In genomic region chr5:19274578-19274977, GRCh38 we compare ENCODE assay signal across 31 cellular contexts.
DNase-seq lines count a peak whose midpoint lies in the region; ATAC-seq, FAIRE-seq and TF ChIP-seq lines count a peak whose summit lies in the region.
"Had no signal": no experiment of that assay in that cellular context is flagged by ENCODE, and none has a peak within 500 bp of the region (broad histone marks: within the 10 kb centered on the region; RNA-seq: fewer than 3 reads in every experiment).

No MANE protein-coding gene starts in this region.

- H3K9ac ChIP-seq in HepG2 (ENCODE audit: insufficient read depth, low read depth, low read length) = no peak overlapping the region
- H3K9ac ChIP-seq: BLaER1; BLaER1 treated with 17β-estradiol and CSF1 and Interleukin-3, amounts not matched to agents 10 nM and 100 nM had no signal

- no TSS peak for BruUV-seq in HepG2 (replicated peaks; lab: Mats Ljungman, UMichigan)

- no peak overlapping the region for H3K4me3 ChIP-seq in HepG2 (replicated peaks in 1 of 3; ENCODE audit: insufficient read depth in 1 of 3, low read depth in 2 of 3, low read length in 3 of 3)
- H3K4me3 ChIP-seq in right lobe of liver = no peak overlapping the region
- H3K4me3 ChIP-seq: A549; BLaER1; BLaER1 treated with 17β-estradiol and CSF1 and Interleukin-3, amounts not matched to agents 10 nM and 100 nM had no signal

- TF ChIP-seq CTCF in HepG2 (CRISPR knock-in tag; IDR thresholded peaks at IDR 0.05) (no peak), right lobe of liver (IDR thresholded peaks at IDR 0.05) (no peak)

- H3K36me3 ChIP-seq in HepG2 (replicated peaks in 1 of 2; ENCODE audit: control insufficient read depth in 1 of 2, insufficient read depth in 2 of 2, low read length in 2 of 2) = no peaks in the 10 kb centered on the region
- H3K36me3 ChIP-seq in right lobe of liver = no peaks in the 10 kb centered on the region
- H3K36me3 ChIP-seq: BE2C; BLaER1; BLaER1 treated with 17β-estradiol and CSF1 and Interleukin-3, amounts not matched to agents 10 nM and 100 nM had no signal

- TF ChIP-seq POLR2A in HepG2 (IDR thresholded peaks at IDR 0.05; ENCODE audit: insufficient read depth in 1 of 2, low read depth in 2 of 2, low read length in 2 of 2) (no peak), right lobe of liver (IDR thresholded peaks at IDR 0.05) (no peak)

- no peak for FAIRE-seq in HepG2 (lab: Jason Lieb, UNC)
- FAIRE-seq: A204.1, A549, D721Med had no signal

- DNase-seq in HepG2 (ENCODE audit: low spot score) = no peak
- DNase-seq in right lobe of liver = no peak
- DNase-seq in HEK293T (ENCODE audit: extremely low spot score) = no peak
- no peak for DNase-seq in anterior cingulate cortex (lab: John Stamatoyannopoulos, UW)
- DNase-seq: 8988T; ACHN; AML-193; BE2C; C1 segment of cervical spinal cord; Caco-2; Calu3; CD4-positive, alpha-beta memory T cell; CD4-positive, alpha-beta T cell; CD4-positive, CD25-positive, alpha-beta regulatory T cell; CD8-positive, alpha-beta memory T cell; CD8-positive, alpha-beta T cell; COR-L47; DMS 273 treated with DMSO at 0.1 percent for 48 hours; DMS153; DMS53; DMS79; DMS79 treated with DMSO at 0.1 percent for 48 hours; DND-41; EL had no signal

- no peak for ATAC-seq in HepG2
- no peak for ATAC-seq in right lobe of liver
- ATAC-seq: A549; CD8-positive, alpha-beta T cell had no signal

- H3K4me2 ChIP-seq in HepG2 (ENCODE audit: low read depth, low read length) = no peak overlapping the region
- H3K4me2 ChIP-seq: A549; BLaER1; BLaER1 treated with 17β-estradiol and CSF1 and Interleukin-3, amounts not matched to agents 10 nM and 100 nM had no signal

- H3K79me2 ChIP-seq in HepG2 (ENCODE audit: insufficient read depth, low read length) = no peaks in the 10 kb centered on the region

- CTCF ChIA-PET in HepG2 (lab: Yijun Ruan, JAX; ENCODE audit: low intra/inter-chr PET ratio, low total read pairs) = no interaction called here
- CTCF ChIA-PET in HEK293T (lab: Yijun Ruan, JAX) = no interaction called here

- WGBS in HepG2 (ENCODE audit: low lambda C conversion rate) = 1% methylated on average over 3 of the region's 3 CpGs
- WGBS in right lobe of liver (ENCODE audit: insufficient coverage, low coverage, low lambda C conversion rate, missing lambda C conversion rate) = 34% methylated on average over 3 of the region's 3 CpGs

- no peak for TF ChIP-seq RAD21 in HepG2 (CRISPR knock-in tag; IDR thresholded peaks at IDR 0.05)

- in situ Hi-C loops in HepG2 (cut with HindIII; ENCODE audit: extremely low pct_ligation_motif_present, low pct_unique_long_range_greater_than_20kb) = no loop called here

- POLR2A ChIA-PET in HepG2 (lab: Yijun Ruan, JAX) (no interaction called here), HEK293T (lab: Yijun Ruan, JAX) (no interaction called here)

- H3K27me3 ChIP-seq in HepG2 (ENCODE audit: control insufficient read depth in 1 of 2, insufficient read depth in 2 of 2, low read length in 2 of 2) (no peaks in the 10 kb centered on the region), right lobe of liver (no peaks in the 10 kb centered on the region)
- H3K27me3 ChIP-seq: BE2C; BLaER1; BLaER1 treated with 17β-estradiol and CSF1 and Interleukin-3, amounts not matched to agents 10 nM and 100 nM had no signal

- peaks cover 79% of the 10 kb centered on the region for H3K9me3 ChIP-seq in HepG2 (ENCODE audit: low read length)
- peaks cover 0 to 2% (median 0%) of the 10 kb centered on the region in 4 donors for H3K9me3 ChIP-seq in right lobe of liver
- H3K9me3 ChIP-seq: A549, BE2C, Caco-2 had no signal

- intact Hi-C loops in HepG2 (cut with micrococcal nuclease; ENCODE audit: unreplicated experiment) = no loop called here
- intact Hi-C loops in right lobe of liver (cut with DNase I) = no loop called here

- H3K4me1 ChIP-seq in HepG2 (ENCODE audit: insufficient read depth, low read length) (no peaks in the 10 kb centered on the region), right lobe of liver (no peaks in the 10 kb centered on the region)
- H3K4me1 ChIP-seq: A549, Caco-2 had no signal

- TF ChIP-seq EP300 in HepG2 (IDR thresholded peaks at IDR 0.05; ENCODE audit: low read depth in 2 of 2, low read length in 2 of 2) (no peak), HepG2 (CRISPR knock-in tag; IDR thresholded peaks at IDR 0.05; ENCODE audit: borderline replicate concordance) (no peak)

- H4K20me1 ChIP-seq in HepG2 (ENCODE audit: insufficient read depth, low read length) = no peaks in the 10 kb centered on the region
- H4K20me1 ChIP-seq: BLaER1; BLaER1 treated with 17β-estradiol and CSF1 and Interleukin-3, amounts not matched to agents 10 nM and 100 nM had no signal

- no peak overlapping the region for H2AFZ ChIP-seq in HepG2 (ENCODE audit: low read length)

- no peak overlapping the region for H3K27ac ChIP-seq in HepG2 (ENCODE audit: extremely low read length, insufficient read depth, low read length)
- H3K27ac ChIP-seq in right lobe of liver = no peak overlapping the region
- H3K27ac ChIP-seq: 22Rv1; A549; BLaER1; BLaER1 treated with 17β-estradiol and CSF1 and Interleukin-3, amounts not matched to agents 10 nM and 100 nM; C4-2B had no signal

TF ChIP-seq in HEK293T, 16 proteins besides CTCF, POLR2A, EP300 and RAD21:
- TF ChIP-seq LEF1 (IDR thresholded peaks at IDR 0.05; ENCODE audit: borderline replicate concordance) (no peak), L3MBTL2 (conservative IDR thresholded peaks at IDR 0.05) (no peak), ELF4 (IDR thresholded peaks at IDR 0.05) (peak; percentile 76), FOXA1 (IDR thresholded peaks at IDR 0.05) (no peak), BHLHE40 (IDR thresholded peaks at IDR 0.05; ENCODE audit: borderline replicate concordance) (no peak), CTBP1 (IDR thresholded peaks at IDR 0.05; ENCODE audit: borderline replicate concordance) (no peak)
